ENCODE assay signal across 9 cellular contexts in genomic region chr6:106702451-106703110, GRCh38.
A peak's percentile ranks its signal among the peaks of the same experiment; 100 is the strongest.
DNase-seq lines count a peak whose midpoint lies in the region; ATAC-seq and TF ChIP-seq lines count a peak whose summit lies in the region.
"Had no signal": no experiment of that assay in that cellular context is flagged by ENCODE, and none has a peak within 500 bp of the region (broad histone marks: within the 10 kb centered on the region; RNA-seq: fewer than 3 reads in every experiment).

No MANE protein-coding gene starts in this region.

- no peaks in the 10 kb centered on the region for H3K36me3 ChIP-seq in right atrium auricular region

- peak overlapping the region; percentile 42 for H3K27ac Mint-ChIP-seq in progenitor cell of endocrine pancreas
- H3K27ac Mint-ChIP-seq: T-helper 1 cell treated with Interleukin-12 subunit alpha and Interleukin-12 subunit beta and Interleukin-4 antibody, amounts not matched to agents 30 μg/mL and 1 μg/mL, for 36 hours had no signal

- no peak overlapping the region for H3K4me3 Mint-ChIP-seq in progenitor cell of endocrine pancreas (ENCODE audit: low read depth)
- H3K4me3 Mint-ChIP-seq: T-helper 1 cell treated with Interleukin-12 subunit alpha and Interleukin-12 subunit beta and Interleukin-4 antibody, amounts not matched to agents 30 μg/mL and 1 μg/mL, for 36 hours had no signal

- no peaks in the 10 kb centered on the region for H3K4me1 ChIP-seq in right atrium auricular region

- DNase-seq in NCI-H1694 (lab: John Stamatoyannopoulos, UW) (peak; percentile 8), NCI-H1694 treated with DMSO at 0.1 percent for 48 hours (lab: John Stamatoyannopoulos, UW) (no peak), NCI-H69 (lab: John Stamatoyannopoulos, UW) (peak; percentile 88), progenitor cell of endocrine pancreas (ENCODE audit: low spot score, unreplicated experiment) (no peak), right atrium auricular region (ENCODE audit: low spot score) (no peak), C1 segment of cervical spinal cord (lab: John Stamatoyannopoulos, UW) (no peak)
- DNase-seq in stimulated activated CD4-positive, alpha-beta T cell treated with anti-CD3 and anti-CD28 coated beads, Interleukin-15, amount 100 ng/mL, for 24 hours: no peak

- H3K9me3 ChIP-seq in right atrium auricular region: no peaks in the 10 kb centered on the region

- H3K27ac ChIP-seq in right atrium auricular region: no peak overlapping the region

- H3K4me3 ChIP-seq in right atrium auricular region: no peak overlapping the region

- ATAC-seq in HG03103 (IDR thresholded peaks at IDR 0.05; ENCODE audit: low read depth, unreplicated experiment): peak; percentile 89

- TF ChIP-seq CTCF in progenitor cell of endocrine pancreas (IDR thresholded peaks at IDR 0.05; ENCODE audit: unreplicated experiment) (no peak), right atrium auricular region (IDR thresholded peaks at IDR 0.05) (no peak)

- H3K36me3 Mint-ChIP-seq in progenitor cell of endocrine pancreas (ENCODE audit: insufficient read depth): peaks cover 5% of the 10 kb centered on the region

- no peaks in the 10 kb centered on the region for H3K27me3 ChIP-seq in right atrium auricular region

- H3K27me3 Mint-ChIP-seq in progenitor cell of endocrine pancreas: no peaks in the 10 kb centered on the region

- peaks cover 29% of the 10 kb centered on the region for H3K4me1 Mint-ChIP-seq in progenitor cell of endocrine pancreas (ENCODE audit: low read depth)

- H3K9me3 Mint-ChIP-seq in progenitor cell of endocrine pancreas (ENCODE audit: low read depth): peaks cover 10% of the 10 kb centered on the region

Comparison
In these comparisons a context has a peak if more than half of its experiments do, and no peak if none do; other contexts are left out.
1. DNase-seq: peak in NCI-H1694 (single experiment) and NCI-H69 (single experiment); none in NCI-H1694 treated with DMSO at 0.1 percent for 48 hours (single experiment), progenitor cell of endocrine pancreas (single experiment), stimulated activated CD4-positive, alpha-beta T cell treated with anti-CD3 and anti-CD28 coated beads, Interleukin-15, amount 100 ng/mL, for 24 hours (single experiment), right atrium auricular region (single experiment) and C1 segment of cervical spinal cord (0 of 14).